ENCODE assay signal across 9 cellular contexts in genomic region chrX:119410027-119410819, GRCh38. TPM values are rescaled to one million over a fixed set of nuclear protein-coding genes. Genes with fewer than 3 reads are reported as not detected.
DNase-seq lines count a peak whose midpoint lies in the region; ATAC-seq and TF ChIP-seq lines count a peak whose summit lies in the region.
"Had no signal": no experiment of that assay in that cellular context is flagged by ENCODE, and none has a peak within 500 bp of the region (broad histone marks: within the 10 kb centered on the region; RNA-seq: fewer than 3 reads in every experiment).

No MANE protein-coding gene starts in this region.

- POLR2A ChIA-PET in PC-9 (lab: Charles Lee; ENCODE audit: unreplicated experiment), result interaction anchor here (0.7 to 1.2 kb wide), 2 partner anchors 186 to 381 kb away, joined by 3 read pairs; partner anchors contain the start of gene RPL39

- H3K9ac ChIP-seq in fibroblast of lung (ENCODE audit: insufficient read depth, low read length) (no peak overlapping the region), skeletal muscle satellite cell (ENCODE audit: low read depth, low read length) (no peak overlapping the region), smooth muscle cell (ENCODE audit: low read depth) (no peak overlapping the region)

- no peak for ATAC-seq in HG03354 (IDR thresholded peaks at IDR 0.05; ENCODE audit: poor library complexity, severe bottlenecking, unreplicated experiment)
- no peak for ATAC-seq in GM18909 (IDR thresholded peaks at IDR 0.05; ENCODE audit: poor library complexity, unreplicated experiment)

- CTCF ChIA-PET in PC-9 (lab: Charles Lee), result no interaction called here

- peak; percentile 89 for DNase-seq in ELR (ENCODE audit: low read depth)
- peak; percentile 92 to 94 for DNase-seq in PC-9
- peak; percentile 73 to 95 for DNase-seq in fibroblast of lung (ENCODE audit: low read depth in 2 of 2)
- DNase-seq in stimulated activated CD4-positive, alpha-beta T cell treated with anti-CD3 and anti-CD28 coated beads, Interleukin-15, amount 100 ng/mL, for 24 hours, result no peak
- no peak for DNase-seq in smooth muscle cell (lab: John Stamatoyannopoulos, UW; ENCODE audit: unreplicated experiment)
- DNase-seq: activated CD8-positive, alpha-beta memory T cell treated with anti-CD3 and anti-CD28 coated beads, Interleukin-2, amount 50 U/mL, for 48 hours had no signal

- H3K4me3 ChIP-seq in PC-9 (no peak overlapping the region), fibroblast of lung (replicated peaks in 1 of 4; ENCODE audit: control extremely low read depth in 1 of 4, insufficient read depth in 1 of 4, low read depth in 3 of 4, low read length in 4 of 4) (no peak overlapping the region), skeletal muscle satellite cell (ENCODE audit: low read length) (no peak overlapping the region), smooth muscle cell (no peak overlapping the region)

- H3K4me2 ChIP-seq in PC-9, result peak overlapping the region; percentile 53
- H3K4me2 ChIP-seq in fibroblast of lung (ENCODE audit: extremely low read depth, insufficient read depth, low read length), result no peak overlapping the region
- peak overlapping the region; percentile 44 for H3K4me2 ChIP-seq in skeletal muscle satellite cell (ENCODE audit: low read length)
- no peak overlapping the region for H3K4me2 ChIP-seq in smooth muscle cell

- H3K4me1 ChIP-seq in PC-9 (replicated peaks; ENCODE audit: insufficient read depth), result peaks cover 31% of the 10 kb centered on the region
- H3K4me1 ChIP-seq in fibroblast of lung (ENCODE audit: control insufficient read depth, extremely low read depth, insufficient read depth, low read length), result peaks cover 2% of the 10 kb centered on the region
- peaks cover 25% of the 10 kb centered on the region for H3K4me1 ChIP-seq in skeletal muscle satellite cell (ENCODE audit: control insufficient read depth, insufficient read depth, low read length)
- H3K4me1 ChIP-seq in smooth muscle cell (ENCODE audit: low read depth), result no peaks in the 10 kb centered on the region

- H3F3A ChIP-seq in PC-9 (ENCODE audit: insufficient read depth, low read depth) (peaks cover 26% of the 10 kb centered on the region), smooth muscle cell (ENCODE audit: low read depth) (no peaks in the 10 kb centered on the region)

- H3K9me3 ChIP-seq in PC-9 (ENCODE audit: insufficient read depth, low read depth) (no peaks in the 10 kb centered on the region), fibroblast of lung (ENCODE audit: control insufficient read depth, insufficient read depth, low read depth, low read length) (no peaks in the 10 kb centered on the region), skeletal muscle satellite cell (replicated peaks; ENCODE audit: low read length) (no peaks in the 10 kb centered on the region), smooth muscle cell (replicated peaks; ENCODE audit: low read depth) (no peaks in the 10 kb centered on the region)

- no peaks in the 10 kb centered on the region for H4K20me1 ChIP-seq in PC-9 (ENCODE audit: insufficient read depth)
- H4K20me1 ChIP-seq in fibroblast of lung (ENCODE audit: control insufficient read depth, extremely low read depth, insufficient read depth, low read length), result no peaks in the 10 kb centered on the region
- H4K20me1 ChIP-seq in smooth muscle cell (ENCODE audit: low read depth), result peaks cover 37% of the 10 kb centered on the region

- WGBS in smooth muscle cell (ENCODE audit: low lambda C conversion rate), result 64% methylated on average over 15 of the region's 15 CpGs

- intact Hi-C loops in PC-9 (cut with micrococcal nuclease; ENCODE audit: unreplicated experiment), result loop anchor here (1.0 to 5.0 kb wide), 4 partner anchors 9 to 173 kb away; partner anchors contain the start of gene PGRMC1

- no peak overlapping the region for H2AFZ ChIP-seq in PC-9
- no peak overlapping the region for H2AFZ ChIP-seq in fibroblast of lung (ENCODE audit: low read length)
- no peak overlapping the region for H2AFZ ChIP-seq in smooth muscle cell (ENCODE audit: low read depth)

- H3K36me3 ChIP-seq in PC-9 (ENCODE audit: low read depth) (peaks cover 12% of the 10 kb centered on the region; the same call in 1 of the 2 replicates), fibroblast of lung (ENCODE audit: control insufficient read depth, insufficient read depth, low read length) (no peaks in the 10 kb centered on the region), skeletal muscle satellite cell (ENCODE audit: insufficient read depth, low read length) (no peaks in the 10 kb centered on the region), smooth muscle cell (ENCODE audit: low read depth) (no peaks in the 10 kb centered on the region)

- H3K27ac ChIP-seq in PC-9 (peak overlapping the region; percentile 73), fibroblast of lung (ENCODE audit: insufficient read depth, low read length) (peak overlapping the region; percentile 17), smooth muscle cell (ENCODE audit: low read depth) (no peak overlapping the region)

- no peaks in the 10 kb centered on the region for H3K9me2 ChIP-seq in PC-9 (ENCODE audit: insufficient read depth)

- no TSS peak for BruUV-seq in PC-9 (replicated peaks; lab: Mats Ljungman, UMichigan)

- H3K27me3 ChIP-seq in PC-9 (ENCODE audit: insufficient read depth, low read depth) (no peaks in the 10 kb centered on the region), fibroblast of lung (ENCODE audit: control insufficient read depth, insufficient read depth, low read length) (no peaks in the 10 kb centered on the region), skeletal muscle satellite cell (ENCODE audit: control insufficient read depth, insufficient read depth, low read length) (no peaks in the 10 kb centered on the region), smooth muscle cell (ENCODE audit: low read depth) (no peaks in the 10 kb centered on the region)

- H3K79me2 ChIP-seq in PC-9 (ENCODE audit: low read depth) (peaks cover 1% of the 10 kb centered on the region; the same call in 1 of the 2 replicates), fibroblast of lung (ENCODE audit: control insufficient read depth, insufficient read depth, low read length) (no peaks in the 10 kb centered on the region), smooth muscle cell (ENCODE audit: low read depth) (no peaks in the 10 kb centered on the region)

- TF ChIP-seq CTCF in PC-9 (conservative IDR thresholded peaks at IDR 0.05) (no peak), fibroblast of lung (conservative IDR thresholded peaks at IDR 0.05 in 1 of 2, IDR thresholded peaks at IDR 0.05 in 1 of 2; ENCODE audit: low read depth in 1 of 2, low read length in 2 of 2) (no peak), smooth muscle cell (IDR thresholded peaks at IDR 0.05; ENCODE audit: borderline replicate concordance, insufficient read depth, poor library complexity, severe bottlenecking) (no peak)

RNA-seq across cellular contexts. Expression of gene SLC25A43, which starts 11.1 kb away (rescaled TPM):
- total RNA-seq in PC-9 (2021) (38.4 and 42.3 TPM in 2 replicates), fibroblast of lung (22.6 and 31.0 TPM in 2 replicates), smooth muscle cell (8.8 and 15.4 TPM in 2 replicates)
- polyA plus RNA-seq in fibroblast of lung (25.7 and 31.6 TPM in 2 replicates), smooth muscle cell (11.9 and 15.6 TPM in 2 replicates)
- polyA plus RNA-seq in fibroblast of lung (2012), result 16.7 and 19.1 TPM in 2 replicates
- polyA minus RNA-seq in fibroblast of lung (ENCODE audit: low replicate concordance), result 22.9 and 29.5 TPM in 2 replicates
- 18.8 and 19.2 TPM in 2 replicates for total RNA-seq in skeletal muscle satellite cell (2012; rRNA removed)

RNA-seq across cellular contexts. Expression of gene SLC25A5, which starts 58.0 kb away (rescaled TPM):
- total RNA-seq in PC-9 (2021) (714 and 807 TPM in 2 replicates), fibroblast of lung (118 and 157 TPM in 2 replicates), smooth muscle cell (126 and 155 TPM in 2 replicates)
- polyA plus RNA-seq in fibroblast of lung (255 and 442 TPM in 2 replicates), smooth muscle cell (112 and 116 TPM in 2 replicates)
- polyA plus RNA-seq in fibroblast of lung (2012), result 218 and 377 TPM in 2 replicates
- polyA minus RNA-seq in fibroblast of lung (ENCODE audit: low replicate concordance), result 234 and 316 TPM in 2 replicates
- total RNA-seq in skeletal muscle satellite cell (2012; rRNA removed), result 229 and 234 TPM in 2 replicates

Comparison
In these comparisons a context has a peak if more than half of its experiments do, and no peak if none do; other contexts are left out.
1. DNase-seq: peak in ELR (single experiment), PC-9 (2 of 2) and fibroblast of lung (2 of 2); none in stimulated activated CD4-positive, alpha-beta T cell treated with anti-CD3 and anti-CD28 coated beads, Interleukin-15, amount 100 ng/mL, for 24 hours (single experiment) and smooth muscle cell (single experiment).
2. H3K4me2 ChIP-seq: peak in PC-9 (single experiment) and skeletal muscle satellite cell (single experiment); none in fibroblast of lung (single experiment) and smooth muscle cell (single experiment).